17 cellular contexts compared by ENCODE assay signal in genomic region chr1:59360170-59360569, GRCh38.
DNase-seq lines count a peak whose midpoint lies in the region; ATAC-seq and TF ChIP-seq lines count a peak whose summit lies in the region.
"Had no signal": no experiment of that assay in that cellular context is flagged by ENCODE, and none has a peak within 500 bp of the region (broad histone marks: within the 10 kb centered on the region; RNA-seq: fewer than 3 reads in every experiment).

No MANE protein-coding gene starts in this region.

- no peak overlapping the region for H2BK5ac ChIP-seq in trophoblast cell (ENCODE audit: low read depth, low read length, poor library complexity)

- peak overlapping the region; percentile 42 for H3K18ac ChIP-seq in trophoblast cell (ENCODE audit: low read length)

- H3F3A ChIP-seq in PC-9 (ENCODE audit: insufficient read depth, low read depth) = no peaks in the 10 kb centered on the region

- BruUV-seq in PC-9 (replicated peaks; lab: Mats Ljungman, UMichigan) = no TSS peak

- no peaks in the 10 kb centered on the region for H3K79me2 ChIP-seq in PC-9 (ENCODE audit: low read depth)
- peaks cover 1% of the 10 kb centered on the region for H3K79me2 ChIP-seq in trophoblast cell (ENCODE audit: control insufficient read depth, insufficient read depth, low read length, poor library complexity)

- H3K9me2 ChIP-seq in PC-9 (ENCODE audit: insufficient read depth) = no peaks in the 10 kb centered on the region

- WGBS in trophoblast cell (ENCODE audit: extremely low coverage, insufficient coverage, insufficient read length) = no CpG with 5 or more reads among the region's 4 CpGs

- CTCF ChIA-PET in PC-9 (lab: Charles Lee) = no interaction called here

- POLR2A ChIA-PET in PC-9 (lab: Charles Lee; ENCODE audit: unreplicated experiment) = interaction anchor here (0.6 kb wide), 1 partner anchor 276 kb away, joined by 3 read pairs; no protein-coding TSS in a partner anchor

- H2AFZ ChIP-seq in PC-9 (no peak overlapping the region), trophoblast cell (ENCODE audit: insufficient read depth, low read length, poor library complexity) (no peak overlapping the region)

- no peak overlapping the region for H4K12ac ChIP-seq in trophoblast cell (ENCODE audit: low read depth, low read length)

- no peak overlapping the region for H3K27ac ChIP-seq in PC-9
- no peak overlapping the region for H3K27ac ChIP-seq in trophoblast cell (ENCODE audit: low read depth, low read length)
- H3K27ac ChIP-seq: dorsolateral prefrontal cortex, heart right ventricle had no signal

- peak overlapping the region; percentile 65 for H3K14ac ChIP-seq in trophoblast cell (ENCODE audit: low read length)

- H3K4me1 ChIP-seq in PC-9 (replicated peaks; ENCODE audit: insufficient read depth) (no peaks in the 10 kb centered on the region), trophoblast cell (ENCODE audit: control insufficient read depth in 1 of 2, insufficient read depth in 2 of 2, low read length in 2 of 2) (peaks cover 3 to 6% of the 10 kb centered on the region in 2 experiments)

- no peak overlapping the region for H3K9ac ChIP-seq in trophoblast cell (ENCODE audit: low read length)

- no peak overlapping the region for H4K8ac ChIP-seq in trophoblast cell (ENCODE audit: low read depth, low read length)

- H3K36me3 ChIP-seq in PC-9 (ENCODE audit: low read depth) = no peaks in the 10 kb centered on the region
- H3K36me3 ChIP-seq in trophoblast cell (ENCODE audit: control insufficient read depth in 1 of 2, insufficient read depth in 2 of 2, low read length in 2 of 2) = no peaks in the 10 kb centered on the region
- H3K36me3 ChIP-seq: heart right ventricle had no signal

- H3K23ac ChIP-seq in trophoblast cell (ENCODE audit: low read length) = no peak overlapping the region

- H3K4me2 ChIP-seq in PC-9 (no peak overlapping the region), trophoblast cell (ENCODE audit: low read length) (no peak overlapping the region)

- H3K9me3 ChIP-seq in PC-9 (ENCODE audit: insufficient read depth, low read depth) = no peaks in the 10 kb centered on the region
- no peaks in the 10 kb centered on the region for H3K9me3 ChIP-seq in trophoblast cell (ENCODE audit: insufficient read depth, low read depth, low read length)
- H3K9me3 ChIP-seq: heart right ventricle had no signal

- H4K91ac ChIP-seq in trophoblast cell (ENCODE audit: low read depth, low read length) = no peak overlapping the region

- intact Hi-C loops in PC-9 (cut with micrococcal nuclease; ENCODE audit: unreplicated experiment) = no loop called here

- no peak overlapping the region for H2BK120ac ChIP-seq in trophoblast cell (ENCODE audit: insufficient read depth, low read length, poor library complexity)

- H3K4ac ChIP-seq in trophoblast cell (ENCODE audit: low read depth, low read length) = no peak overlapping the region

- DNase-seq in Daoy (ENCODE audit: low read depth) (peak; percentile 91), PC-9 (peak; percentile 34 to 48), trophoblast cell (no peak), GDM1 (lab: John Stamatoyannopoulos, UW) (no peak), cerebellar cortex (ENCODE audit: low spot score) (no peak)
- DNase-seq in activated T-cell treated with anti-CD3 and anti-CD28 coated beads, Interleukin-2, amount 50 U/mL, for 1 hour = no peak
- DNase-seq: CD8-positive, alpha-beta memory T cell; dorsolateral prefrontal cortex; heart right ventricle; NCI-H1417; NCI-H526 treated with DMSO at 0.1 percent for 48 hours; posterior cingulate gyrus; SIG-M5; stimulated activated CD4-positive, alpha-beta T cell treated with anti-CD3 and anti-CD28 coated beads, Interleukin-4, amount 100 ng/mL, for 4 hours; stimulated activated naive CD8-positive, alpha-beta T cell treated with anti-CD3 and anti-CD28 coated beads, Interleukin-15, amount 100 ng/mL, for 72 hours had no signal

- no peaks in the 10 kb centered on the region for H3K27me3 ChIP-seq in PC-9 (ENCODE audit: insufficient read depth, low read depth)
- H3K27me3 ChIP-seq in trophoblast cell (ENCODE audit: insufficient read depth, low read length) = no peaks in the 10 kb centered on the region
- H3K27me3 ChIP-seq: dorsolateral prefrontal cortex, heart right ventricle had no signal

- no peak overlapping the region for H2AK5ac ChIP-seq in trophoblast cell (ENCODE audit: low read length)

- ATAC-seq in esophagus mucosa (peak; percentile 95), GM21723 (IDR thresholded peaks at IDR 0.05; ENCODE audit: unreplicated experiment) (no peak)
- ATAC-seq: stimulated activated naive CD8-positive, alpha-beta T cell treated with anti-CD3 and anti-CD28 coated beads, Interleukin-15, amount 100 ng/mL, for 72 hours had no signal

- H3K79me1 ChIP-seq in trophoblast cell (ENCODE audit: low read length) = peaks cover 2% of the 10 kb centered on the region

- no peak overlapping the region for H3K4me3 ChIP-seq in PC-9
- H3K4me3 ChIP-seq in trophoblast cell (ENCODE audit: low read depth, low read length) = no peak overlapping the region
- H3K4me3 ChIP-seq: dorsolateral prefrontal cortex, heart right ventricle had no signal

- no peaks in the 10 kb centered on the region for H4K20me1 ChIP-seq in PC-9 (ENCODE audit: insufficient read depth)

- TF ChIP-seq CTCF in PC-9 (conservative IDR thresholded peaks at IDR 0.05) = no peak

- H2BK12ac ChIP-seq in trophoblast cell (ENCODE audit: low read length) = peak overlapping the region; percentile 98

Comparison
In these comparisons a context has a peak if more than half of its experiments do, and no peak if none do; other contexts are left out.
1. DNase-seq: peak in Daoy (single experiment) and PC-9 (2 of 2); none in trophoblast cell (0 of 2), GDM1 (single experiment), cerebellar cortex (single experiment) and activated T-cell treated with anti-CD3 and anti-CD28 coated beads, Interleukin-2, amount 50 U/mL, for 1 hour (single experiment).